ENCODE assay signal across 8 cellular contexts in the genomic region with DNA sequence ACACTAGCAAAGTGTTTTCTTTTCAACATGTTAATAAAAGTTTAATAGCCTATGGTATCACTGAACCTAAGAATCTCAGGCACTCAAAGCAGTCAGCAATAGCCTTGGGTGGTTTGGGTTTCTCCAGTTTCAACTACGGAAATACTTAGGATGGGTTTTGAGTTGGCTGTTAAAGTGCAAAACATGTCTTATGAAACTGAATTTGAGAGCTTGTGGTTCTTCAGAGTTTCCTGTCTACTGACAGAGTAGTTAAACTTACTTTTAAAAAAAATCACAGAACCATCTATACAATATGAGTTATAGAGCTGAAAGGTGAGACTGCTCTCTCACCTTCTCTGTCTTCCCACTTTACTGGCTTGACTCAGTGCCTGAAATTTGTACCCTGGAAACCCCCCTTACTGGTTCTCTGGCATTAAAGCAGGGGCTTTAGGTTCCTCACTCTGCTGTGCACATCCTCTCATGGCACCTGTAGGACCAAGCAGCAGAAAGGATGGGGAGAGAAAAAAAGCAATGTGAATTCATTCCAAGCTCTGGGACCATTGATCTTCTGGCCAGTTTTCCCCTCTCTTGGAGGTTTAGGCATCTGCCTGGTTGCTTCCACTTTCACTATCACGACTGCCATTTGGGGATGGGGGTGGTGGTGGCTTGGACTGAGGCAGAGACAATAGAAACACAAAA. TPM values are rescaled to one million over a fixed set of nuclear protein-coding genes. Genes with fewer than 3 reads are reported as not detected.
DNase-seq lines count a peak whose midpoint lies in the region; ATAC-seq and TF ChIP-seq lines count a peak whose summit lies in the region.

No MANE protein-coding gene starts in this region.

- peaks cover 19% of the 10 kb centered on the region for H3K9me3 Mint-ChIP-seq in central memory CD8-positive, alpha-beta T cell

- peak; percentile 86 for DNase-seq in Jurkat, Clone E6-1 (ENCODE audit: low read depth, low spot score)
- DNase-seq in central memory CD8-positive, alpha-beta T cell (ENCODE audit: low spot score in 2 of 2): no peak
- DNase-seq in NCI-H1436 (lab: John Stamatoyannopoulos, UW): no peak
- no peak for DNase-seq in GOT3 (lab: John Stamatoyannopoulos, UW)
- no peak for DNase-seq in cerebellum (ENCODE audit: low spot score)
- no peak for DNase-seq in posterior vena cava (ENCODE audit: low spot score)

- intact Hi-C loops in posterior vena cava (cut with DNase I): no loop called here

- H3K27me3 Mint-ChIP-seq in central memory CD8-positive, alpha-beta T cell: no peaks in the 10 kb centered on the region

- H3K4me3 Mint-ChIP-seq in central memory CD8-positive, alpha-beta T cell: peak overlapping the region; percentile 49

- no peak for TF ChIP-seq CTCF in GM12875 (IDR thresholded peaks at IDR 0.05; ENCODE audit: borderline replicate concordance, insufficient read depth, low read depth, low read length)

- peak overlapping the region; percentile 90 for H3K27ac Mint-ChIP-seq in central memory CD8-positive, alpha-beta T cell (ENCODE audit: low read depth)

- ATAC-seq in GM21528 (IDR thresholded peaks at IDR 0.05; ENCODE audit: low FRiP score, unreplicated experiment): peak; percentile 100
- ATAC-seq in central memory CD8-positive, alpha-beta T cell (replicated peaks; ENCODE audit: extremely low read depth, poor library complexity, severe bottlenecking): peak; percentile 76

- H3K4me1 Mint-ChIP-seq in central memory CD8-positive, alpha-beta T cell: peaks cover 15% of the 10 kb centered on the region

- no peaks in the 10 kb centered on the region for H3K36me3 Mint-ChIP-seq in central memory CD8-positive, alpha-beta T cell (ENCODE audit: insufficient read depth)

- peak overlapping the region; percentile 35 for H3K4me3 ChIP-seq in GM12875 (ENCODE audit: low read depth, low read length)
- H3K4me3 ChIP-seq in Jurkat, Clone E6-1 (ENCODE audit: low read length): peak overlapping the region; percentile 19

RNA-seq across cellular contexts. Expression of a gene that starts 18.1 kb away (rescaled TPM):
- polyA plus RNA-seq in Jurkat, Clone E6-1 (2012; ENCODE audit: insufficient read depth, insufficient read length): not detected
- total RNA-seq in cerebellum: 2.6 TPM
- total RNA-seq in posterior vena cava: 1 to 10 TPM; 6.2 to 6.7 TPM
